Comparison of ENCODE assay signal across 8 cellular contexts in the genomic region with DNA sequence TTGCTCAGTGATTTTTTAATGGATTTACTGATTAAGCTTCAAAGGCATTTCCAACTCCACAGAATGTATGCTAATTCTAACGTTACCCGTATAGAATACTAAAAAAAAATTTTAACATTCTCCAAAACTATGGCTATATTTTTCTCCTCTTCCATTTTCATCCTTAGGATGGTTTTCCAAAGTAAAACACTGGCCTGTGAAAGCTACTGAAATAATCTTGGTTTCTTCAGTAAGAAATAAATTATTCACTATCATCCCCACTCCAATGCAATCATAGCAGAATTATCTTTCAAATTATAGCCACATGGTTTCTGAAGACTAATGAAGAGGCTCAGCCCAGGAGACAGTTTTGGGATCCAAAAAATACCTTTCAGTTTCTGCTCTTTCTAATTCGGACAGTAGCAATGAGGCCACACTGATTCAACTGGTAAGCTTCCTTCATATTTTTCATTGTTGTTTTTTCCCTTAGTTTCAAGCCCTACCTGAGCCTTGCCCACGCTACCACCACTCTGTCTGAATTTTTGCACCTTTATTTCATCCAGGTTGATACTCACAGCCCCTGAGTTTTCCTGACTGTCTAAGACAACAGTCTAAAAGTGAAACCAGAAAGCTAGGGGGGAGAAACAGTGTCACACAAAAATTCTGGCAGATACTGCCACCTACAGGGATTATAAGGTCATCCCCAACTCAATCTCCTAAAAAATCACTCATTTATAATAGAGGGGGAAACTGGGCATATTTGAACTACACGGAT.
DNase-seq lines count a peak whose midpoint lies in the region; ATAC-seq, FAIRE-seq and TF ChIP-seq lines count a peak whose summit lies in the region.

No MANE protein-coding gene starts in this region.

- ATAC-seq in GM19025 (IDR thresholded peaks at IDR 0.05; ENCODE audit: low read depth, unreplicated experiment) (peak; percentile 94), HG03095 (IDR thresholded peaks at IDR 0.05; ENCODE audit: unreplicated experiment) (peak; percentile 99), pancreas (peak; percentile 83 to 99 (median 96))

- no peaks in the 10 kb centered on the region for H3K4me1 ChIP-seq in pancreas

- no peaks in the 10 kb centered on the region for H3K27me3 ChIP-seq in pancreas

- intact Hi-C loops in pancreas (cut with DNase I) = loop anchor here in 1 of 3 donors (10.0 kb wide), 1 partner anchor 369 kb away; no protein-coding TSS in a partner anchor

- FAIRE-seq in pancreas (lab: Jason Lieb, UNC) = no peak

- no peak overlapping the region for H3K27ac ChIP-seq in pancreas

- DNase-seq in COLO829 (ENCODE audit: low spot score) (peak; percentile 31), NCI-H2081 treated with DMSO at 0.1 percent for 48 hours (lab: John Stamatoyannopoulos, UW) (peak; percentile 80), UCSD-AML1 (lab: John Stamatoyannopoulos, UW; ENCODE audit: unreplicated experiment) (peak; percentile 5), foreskin fibroblast (peak; percentile 2 to 46), pancreas (peak in 2 of 6 donors; percentile 13)
- no peak for DNase-seq in activated naive CD4-positive, alpha-beta T cell treated with anti-CD3 and anti-CD28 coated beads, Interleukin-2, amount 50 U/mL, for 16 hours

- TF ChIP-seq CTCF in foreskin fibroblast (IDR thresholded peaks at IDR 0.05; ENCODE audit: low read depth, low read length) (peak; percentile 62), pancreas (IDR thresholded peaks at IDR 0.05) (peak; percentile 16 to 51 (median 23))

- no peaks in the 10 kb centered on the region for H3K9me3 ChIP-seq in pancreas

- 15 to 17% methylated on average over 5 of the region's 5 CpGs for WGBS in pancreas, 2 donors

- no peaks in the 10 kb centered on the region for H3K36me3 ChIP-seq in pancreas

- H3K4me3 ChIP-seq in foreskin fibroblast (ENCODE audit: low read depth in 1 of 2, low read length in 2 of 2) (peak overlapping the region; percentile 51 to 62), pancreas (peak overlapping the region in 2 of 4 donors; percentile 16 to 37)
